In the genomic region with DNA sequence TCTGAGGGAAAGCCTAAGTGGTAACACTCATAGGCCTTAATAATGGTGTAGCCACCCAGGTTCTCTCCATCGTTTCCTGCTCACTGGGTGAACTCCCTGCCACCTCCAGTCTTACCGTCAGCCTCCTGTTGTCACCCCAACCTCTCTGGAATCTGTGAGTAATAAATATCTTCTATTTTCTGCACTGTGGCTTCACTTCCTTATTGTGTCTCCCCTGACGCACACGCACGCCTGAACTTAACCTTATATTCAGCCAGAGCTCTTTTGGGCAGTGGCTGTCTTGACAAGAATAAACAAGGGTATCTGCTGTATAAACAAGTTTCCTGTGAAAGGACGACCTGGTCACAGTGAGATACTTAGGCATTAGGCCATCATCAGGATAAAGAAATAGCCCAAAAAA, we compare ENCODE assay signal across 13 cellular contexts.
A peak's percentile ranks its signal among the peaks of the same experiment; 100 is the strongest.
DNase-seq lines count a peak whose midpoint lies in the region; ATAC-seq and TF ChIP-seq lines count a peak whose summit lies in the region.
"Had no signal": no experiment of that assay in that cellular context is flagged by ENCODE, and none has a peak within 500 bp of the region (broad histone marks: within the 10 kb centered on the region; RNA-seq: fewer than 3 reads in every experiment).

No MANE protein-coding gene starts in this region.

- H3K9me3 Mint-ChIP-seq in naive thymus-derived CD8-positive, alpha-beta T cell, result no peaks in the 10 kb centered on the region
- H3K9me3 Mint-ChIP-seq: endodermal cell had no signal

- POLR2A ChIA-PET in naive thymus-derived CD8-positive, alpha-beta T cell (lab: Charles Lee), result no interaction called here

- 46% methylated on average over 6 of the region's 6 CpGs for WGBS in esophagus muscularis mucosa

- H3K4me3 Mint-ChIP-seq in naive thymus-derived CD8-positive, alpha-beta T cell, result no peak overlapping the region
- H3K4me3 Mint-ChIP-seq: endodermal cell had no signal

- no peaks in the 10 kb centered on the region for H3K9me3 ChIP-seq in esophagus muscularis mucosa
- H3K9me3 ChIP-seq: BLaER1, sigmoid colon, vagina had no signal

- H3K27me3 Mint-ChIP-seq in naive thymus-derived CD8-positive, alpha-beta T cell, result no peaks in the 10 kb centered on the region

- no peak overlapping the region for H3K4me3 ChIP-seq in dorsolateral prefrontal cortex
- no peak overlapping the region for H3K4me3 ChIP-seq in esophagus muscularis mucosa
- H3K4me3 ChIP-seq: BLaER1, sigmoid colon, vagina had no signal

- DNase-seq in M059J (ENCODE audit: low read depth), result peak; percentile 27
- DNase-seq in dorsolateral prefrontal cortex, result no peak
- DNase-seq in esophagus muscularis mucosa (ENCODE audit: extremely low spot score), result no peak
- no peak for DNase-seq in NCI-H774 (lab: John Stamatoyannopoulos, UW)
- no peak for DNase-seq in naive thymus-derived CD8-positive, alpha-beta T cell
- DNase-seq: endodermal cell, NCI-H1436, sigmoid colon had no signal

- H3K27me3 ChIP-seq in dorsolateral prefrontal cortex, result no peaks in the 10 kb centered on the region
- H3K27me3 ChIP-seq in esophagus muscularis mucosa, result no peaks in the 10 kb centered on the region
- H3K27me3 ChIP-seq: BLaER1, sigmoid colon, vagina had no signal

- intact Hi-C loops in dorsolateral prefrontal cortex (cut with DNase I), result no loop called here
- intact Hi-C loops in esophagus muscularis mucosa (cut with DNase I), result no loop called here

- no peaks in the 10 kb centered on the region for H3K4me1 Mint-ChIP-seq in naive thymus-derived CD8-positive, alpha-beta T cell

- H3K27ac ChIP-seq in dorsolateral prefrontal cortex (no peak overlapping the region), esophagus muscularis mucosa (replicated peaks in 1 of 4) (no peak overlapping the region)
- H3K27ac ChIP-seq: BLaER1, sigmoid colon, vagina had no signal

- no peaks in the 10 kb centered on the region for H3K36me3 Mint-ChIP-seq in naive thymus-derived CD8-positive, alpha-beta T cell

- no peaks in the 10 kb centered on the region for H3K4me1 ChIP-seq in esophagus muscularis mucosa
- H3K4me1 ChIP-seq: BLaER1, sigmoid colon, vagina had no signal

- no peak for TF ChIP-seq CTCF in dorsolateral prefrontal cortex (IDR thresholded peaks at IDR 0.05 in 54 of 56, conservative IDR thresholded peaks at IDR 0.05 in 2 of 56; ENCODE audit: low read depth in 1 of 56, partially characterized antibody in 56 of 56)
- no peak for TF ChIP-seq CTCF in esophagus muscularis mucosa (IDR thresholded peaks at IDR 0.05)

- TF ChIP-seq EP300 in esophagus muscularis mucosa (IDR thresholded peaks at IDR 0.05), result no peak

- no peak overlapping the region for H3K27ac Mint-ChIP-seq in naive thymus-derived CD8-positive, alpha-beta T cell
- H3K27ac Mint-ChIP-seq: endodermal cell had no signal

- ATAC-seq in GM18505 (IDR thresholded peaks at IDR 0.05; ENCODE audit: unreplicated experiment) (peak; percentile 86), GM21367 (IDR thresholded peaks at IDR 0.05; ENCODE audit: unreplicated experiment) (peak; percentile 89), HG02973 (IDR thresholded peaks at IDR 0.05; ENCODE audit: unreplicated experiment) (peak; percentile 98)
- no peak for ATAC-seq in naive thymus-derived CD8-positive, alpha-beta T cell

- H3K36me3 ChIP-seq in esophagus muscularis mucosa, result no peaks in the 10 kb centered on the region
- H3K36me3 ChIP-seq: BLaER1, sigmoid colon, vagina had no signal

- TF ChIP-seq POLR2A in GM18505 (IDR thresholded peaks at IDR 0.05; ENCODE audit: borderline replicate concordance, extremely low read depth, insufficient read depth, insufficient read length), result no peak
- TF ChIP-seq POLR2A in esophagus muscularis mucosa (IDR thresholded peaks at IDR 0.05; ENCODE audit: low read depth), result no peak

Comparison
In these comparisons a context has a peak if more than half of its experiments do, and no peak if none do; other contexts are left out.
1. ATAC-seq: peak in GM18505 (single experiment), GM21367 (single experiment) and HG02973 (single experiment); none in naive thymus-derived CD8-positive, alpha-beta T cell (0 of 2).